ENCODE assay signal across 21 cellular contexts in genomic region chr9:6997330-6997729, GRCh38.
DNase-seq lines count a peak whose midpoint lies in the region; ATAC-seq and TF ChIP-seq lines count a peak whose summit lies in the region.
"Had no signal": no experiment of that assay in that cellular context is flagged by ENCODE, and none has a peak within 500 bp of the region (broad histone marks: within the 10 kb centered on the region; RNA-seq: fewer than 3 reads in every experiment).

No MANE protein-coding gene starts in this region.

- ATAC-seq in GM18511 (IDR thresholded peaks at IDR 0.05; ENCODE audit: unreplicated experiment), result no peak
- ATAC-seq in GM18909 (IDR thresholded peaks at IDR 0.05; ENCODE audit: poor library complexity, unreplicated experiment), result no peak
- no peak for ATAC-seq in upper lobe of right lung
- no peak for ATAC-seq in HG02642 (IDR thresholded peaks at IDR 0.05; ENCODE audit: poor library complexity, unreplicated experiment)
- ATAC-seq: K562, PC-3 had no signal

- intact Hi-C loops in upper lobe of right lung (cut with DNase I), result no loop called here

- H3K4me3 Mint-ChIP-seq in HFFc6, result no peak overlapping the region
- H3K4me3 Mint-ChIP-seq: CD8-positive, alpha-beta memory T cell; H9 had no signal

- no peak overlapping the region for H3K27ac Mint-ChIP-seq in HFFc6

- H3K9ac ChIP-seq in adipocyte (ENCODE audit: low read length), result no peak overlapping the region
- H3K9ac ChIP-seq: BLaER1 had no signal

- H3K4me1 Mint-ChIP-seq in HFFc6 (ENCODE audit: low read depth), result peaks cover 12% of the 10 kb centered on the region
- H3K4me1 Mint-ChIP-seq: H9 had no signal

- H3K4me1 ChIP-seq in adipocyte (ENCODE audit: control insufficient read depth, insufficient read depth, low read length), result peaks cover 7% of the 10 kb centered on the region
- no peaks in the 10 kb centered on the region for H3K4me1 ChIP-seq in upper lobe of right lung
- H3K4me1 ChIP-seq: BLaER1, SJSA1 had no signal

- no peaks in the 10 kb centered on the region for H3K27me3 ChIP-seq in BJ (ENCODE audit: control insufficient read depth, insufficient read depth, low read length)
- no peaks in the 10 kb centered on the region for H3K27me3 ChIP-seq in adipocyte (replicated peaks; ENCODE audit: control insufficient read depth, insufficient read depth, low read length)
- no peaks in the 10 kb centered on the region for H3K27me3 ChIP-seq in upper lobe of right lung
- H3K27me3 ChIP-seq: BLaER1, SJSA1 had no signal

- DNase-seq in BJ (ENCODE audit: low read depth) (peak; percentile 22), HFFc6 (peak; percentile 38), adipocyte (ENCODE audit: low read depth) (peak; percentile 60), myocyte (ENCODE audit: low read depth) (peak; percentile 22), upper lobe of right lung (no peak)
- DNase-seq: CD8-positive, alpha-beta memory T cell; DND-41; GF-D8; H9; NCI-H1436 treated with DMSO at 0.1 percent for 48 hours; NCI-H2029 treated with DMSO at 0.1 percent for 48 hours; NCI-H2171 treated with DMSO at 0.1 percent for 48 hours; NCI-H510A; PC-3 had no signal

- H3K9me3 ChIP-seq in adipocyte (ENCODE audit: control insufficient read depth, low read length), result no peaks in the 10 kb centered on the region
- no peaks in the 10 kb centered on the region for H3K9me3 ChIP-seq in upper lobe of right lung
- H3K9me3 ChIP-seq: BLaER1, SJSA1 had no signal

- TF ChIP-seq CTCF in BJ (IDR thresholded peaks at IDR 0.05; ENCODE audit: insufficient read depth, low read depth, low read length) (no peak), HFFc6 (IDR thresholded peaks at IDR 0.05) (no peak), upper lobe of right lung (IDR thresholded peaks at IDR 0.05) (no peak)

- H3K27ac ChIP-seq in upper lobe of right lung, result no peak overlapping the region
- H3K27ac ChIP-seq: BLaER1, HL-60, SJSA1 had no signal

- H3K4me3 ChIP-seq in BJ (ENCODE audit: low read depth, low read length) (no peak overlapping the region), adipocyte (ENCODE audit: low read length) (no peak overlapping the region), upper lobe of right lung (no peak overlapping the region)
- H3K4me3 ChIP-seq: BLaER1, K562, SJSA1 had no signal

- H3K27me3 Mint-ChIP-seq in HFFc6 (ENCODE audit: insufficient read depth), result no peaks in the 10 kb centered on the region
- H3K27me3 Mint-ChIP-seq: CD8-positive, alpha-beta memory T cell had no signal

- POLR2A ChIA-PET in BJ (lab: Charles Lee), result no interaction called here

- H3K36me3 Mint-ChIP-seq in HFFc6 (ENCODE audit: low read depth), result no peaks in the 10 kb centered on the region

- no peaks in the 10 kb centered on the region for H3K9me3 Mint-ChIP-seq in HFFc6
- H3K9me3 Mint-ChIP-seq: CD8-positive, alpha-beta memory T cell; H9 had no signal

- CTCF ChIA-PET in BJ (lab: Yijun Ruan, JAX), result interaction anchor here (0.6 kb wide), 1 partner anchor 404 kb away, joined by 3 read pairs; no protein-coding TSS in a partner anchor

- H3K36me3 ChIP-seq in BJ (ENCODE audit: control insufficient read depth, insufficient read depth, low read length), result no peaks in the 10 kb centered on the region
- peaks cover 34% of the 10 kb centered on the region for H3K36me3 ChIP-seq in adipocyte (ENCODE audit: control insufficient read depth, insufficient read depth, low read length, severe bottlenecking)
- H3K36me3 ChIP-seq in upper lobe of right lung, result peaks cover 22% of the 10 kb centered on the region
- H3K36me3 ChIP-seq: SJSA1 had no signal
